ENCODE assay signal across 8 cellular contexts in the genomic region with DNA sequence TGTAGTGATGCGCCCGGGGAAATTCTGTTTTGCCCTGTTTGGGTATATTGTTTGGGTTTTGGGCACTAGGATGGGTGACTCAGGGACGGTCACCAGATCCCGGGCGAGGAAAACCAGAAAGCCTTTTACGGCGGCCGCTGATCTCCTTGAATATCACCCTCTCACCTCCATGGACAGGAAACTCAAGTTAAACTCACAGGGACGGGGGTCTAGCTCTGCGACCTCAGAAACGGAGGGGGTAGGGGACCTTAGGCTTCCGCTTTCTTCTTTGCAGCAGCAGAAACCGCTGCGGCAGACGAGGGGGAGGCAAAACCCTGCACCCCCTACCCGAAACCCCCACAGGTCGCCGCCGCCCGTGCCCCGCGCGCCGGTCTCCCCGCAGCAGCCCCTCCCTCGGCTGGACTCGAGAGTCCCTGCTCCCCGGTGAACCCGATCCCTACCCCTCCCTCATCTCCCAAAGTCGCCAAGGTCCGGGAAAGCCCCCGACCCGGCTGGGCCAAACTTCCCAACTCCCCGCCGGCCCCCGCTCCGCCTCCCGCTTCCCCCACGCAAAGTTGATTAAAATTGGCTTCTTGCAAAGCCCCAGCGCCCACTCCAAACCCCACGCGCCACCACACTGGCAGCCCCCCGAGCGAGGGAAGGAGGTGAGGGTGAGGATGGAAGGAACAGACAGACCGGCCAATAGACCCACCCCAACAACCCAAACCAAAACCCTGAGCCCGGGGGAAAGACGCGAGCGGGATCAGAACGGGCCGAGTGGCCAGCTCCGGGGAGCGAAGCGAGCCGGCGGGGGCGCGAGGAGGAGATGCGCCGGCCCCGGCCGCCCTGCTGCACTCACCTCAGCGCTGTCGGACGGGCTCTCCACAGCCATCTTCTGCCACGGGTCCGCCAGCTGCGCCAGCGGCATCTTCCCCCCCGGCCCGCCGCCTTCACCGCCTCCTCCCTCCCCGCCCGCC. TPM values are rescaled to one million over a fixed set of nuclear protein-coding genes. Genes with fewer than 3 reads are reported as not detected.
DNase-seq lines count a peak whose midpoint lies in the region; ATAC-seq and TF ChIP-seq lines count a peak whose summit lies in the region.

No MANE protein-coding gene starts in this region.

- in situ Hi-C loops in KBM-7 (cut with MboI; ENCODE audit: low pct_unique_long_range_greater_than_20kb, low sequenced_read_pairs): loop anchor here (25.0 kb wide), 1 partner anchor 171 kb away; no protein-coding TSS in a partner anchor

- TF ChIP-seq POLR2A in erythroblast (IDR thresholded peaks at IDR 0.05; ENCODE audit: low read length): no peak

- under 1% methylated on average over 71 of the region's 75 CpGs for WGBS in urinary bladder

- H3K4me3 Mint-ChIP-seq in Calu3 (ENCODE audit: low read depth, unreplicated experiment): peak overlapping the region; percentile 96
- peak overlapping the region; percentile 97 for H3K4me3 Mint-ChIP-seq in activated CD8-positive, alpha-beta T cell treated with anti-CD3 and anti-CD28 coated beads, Interleukin-2, amount 10 ng/mL, durations not matched to agents 7 days and 5 days

- CTCF ChIA-PET in Calu3 (lab: Charles Lee): no interaction called here
- CTCF ChIA-PET in activated CD8-positive, alpha-beta T cell treated with anti-CD3 and anti-CD28 coated beads, Interleukin-2, amount 10 ng/mL, durations not matched to agents 7 days and 5 days (lab: Charles Lee): interaction anchor here (1.0 to 1.9 kb wide), 2 partner anchors 13 to 14 kb away, joined by 4 to 5 read pairs; no protein-coding TSS in a partner anchor

- peak overlapping the region; percentile 87 for H3K27ac Mint-ChIP-seq in Calu3 (ENCODE audit: unreplicated experiment)
- peak overlapping the region; percentile 97 for H3K27ac Mint-ChIP-seq in activated CD8-positive, alpha-beta T cell treated with anti-CD3 and anti-CD28 coated beads, Interleukin-2, amount 10 ng/mL, durations not matched to agents 7 days and 5 days

- H3K4me1 ChIP-seq in urinary bladder (ENCODE audit: insufficient read depth): no peaks in the 10 kb centered on the region

- ATAC-seq in GM21528 (IDR thresholded peaks at IDR 0.05; ENCODE audit: low FRiP score, unreplicated experiment): peak; percentile 24
- peak; percentile 35 for ATAC-seq in activated CD8-positive, alpha-beta T cell treated with anti-CD3 and anti-CD28 coated beads, Interleukin-2, amount 10 ng/mL, durations not matched to agents 7 days and 5 days

- no TSS peak for BruUV-seq in Calu3 (replicated peaks; lab: Mats Ljungman, UMichigan)

- H3K27me3 Mint-ChIP-seq in Calu3 (ENCODE audit: unreplicated experiment): no peaks in the 10 kb centered on the region
- H3K27me3 Mint-ChIP-seq in activated CD8-positive, alpha-beta T cell treated with anti-CD3 and anti-CD28 coated beads, Interleukin-2, amount 10 ng/mL, durations not matched to agents 7 days and 5 days (ENCODE audit: low read depth): no peaks in the 10 kb centered on the region

- peak; percentile 20 for DNase-seq in Calu3
- DNase-seq in KBM-7: peak; percentile 60
- DNase-seq in activated CD8-positive, alpha-beta T cell treated with anti-CD3 and anti-CD28 coated beads, Interleukin-2, amount 10 ng/mL, durations not matched to agents 7 days and 5 days: peak; percentile 33
- DNase-seq in erythroblast (lab: John Stamatoyannopoulos, UW): peak; percentile 56 to 71
- peak; percentile 18 for DNase-seq in myocyte (ENCODE audit: low read depth)
- DNase-seq in NCI-H1048 (lab: John Stamatoyannopoulos, UW): no peak

- H3K4me1 Mint-ChIP-seq in Calu3 (ENCODE audit: low read depth, unreplicated experiment): peaks cover 20% of the 10 kb centered on the region
- H3K4me1 Mint-ChIP-seq in activated CD8-positive, alpha-beta T cell treated with anti-CD3 and anti-CD28 coated beads, Interleukin-2, amount 10 ng/mL, durations not matched to agents 7 days and 5 days (ENCODE audit: low read depth): peaks cover 24% of the 10 kb centered on the region

- no peak for TF ChIP-seq CTCF in Calu3 (IDR thresholded peaks at IDR 0.05; ENCODE audit: unreplicated experiment)

- H3K27ac ChIP-seq in urinary bladder (ENCODE audit: low read depth): peak overlapping the region; percentile 84

- no peaks in the 10 kb centered on the region for H3K36me3 ChIP-seq in urinary bladder (ENCODE audit: insufficient read depth)

- POLR2A ChIA-PET in activated CD8-positive, alpha-beta T cell treated with anti-CD3 and anti-CD28 coated beads, Interleukin-2, amount 10 ng/mL, durations not matched to agents 7 days and 5 days (lab: Charles Lee): interaction anchor here (1.8 kb wide), 1 partner anchor 172 kb away, joined by 10 read pairs; no protein-coding TSS in a partner anchor

- H3K4me3 ChIP-seq in urinary bladder (ENCODE audit: low read depth, low read length): peak overlapping the region; percentile 78

- H3K9me3 Mint-ChIP-seq in Calu3 (ENCODE audit: low read depth, unreplicated experiment): no peaks in the 10 kb centered on the region
- H3K9me3 Mint-ChIP-seq in activated CD8-positive, alpha-beta T cell treated with anti-CD3 and anti-CD28 coated beads, Interleukin-2, amount 10 ng/mL, durations not matched to agents 7 days and 5 days (ENCODE audit: insufficient read depth): no peaks in the 10 kb centered on the region

- H3K36me3 Mint-ChIP-seq in Calu3 (ENCODE audit: insufficient read depth, unreplicated experiment): peaks cover 28% of the 10 kb centered on the region
- peaks cover 12% of the 10 kb centered on the region for H3K36me3 Mint-ChIP-seq in activated CD8-positive, alpha-beta T cell treated with anti-CD3 and anti-CD28 coated beads, Interleukin-2, amount 10 ng/mL, durations not matched to agents 7 days and 5 days (ENCODE audit: low read depth)

- intact Hi-C loops in Calu3 (cut with micrococcal nuclease; ENCODE audit: unreplicated experiment): loop anchor here (2.0 to 5.0 kb wide), 2 partner anchors 97 to 246 kb away; no protein-coding TSS in a partner anchor

RNA-seq across cellular contexts. Expression of a gene that starts 0.7 kb away (rescaled TPM):
- 63.4 and 65.1 TPM in 2 replicates for total RNA-seq in Calu3 (2022)
- 10 to 100 TPM; 80.2 to 82.0 TPM for total RNA-seq in activated CD8-positive, alpha-beta T cell treated with anti-CD3 and anti-CD28 coated beads, Interleukin-2, amount 10 ng/mL, durations not matched to agents 7 days and 5 days
- total RNA-seq in myocyte: 33.0 and 39.9 TPM in 2 replicates
- 12.2 TPM for polyA plus RNA-seq in myocyte (2012)
- total RNA-seq in urinary bladder: 65.8 TPM
- 20.2 TPM for polyA plus RNA-seq in urinary bladder
